ENCODE assay signal across 10 cellular contexts in the genomic region with DNA sequence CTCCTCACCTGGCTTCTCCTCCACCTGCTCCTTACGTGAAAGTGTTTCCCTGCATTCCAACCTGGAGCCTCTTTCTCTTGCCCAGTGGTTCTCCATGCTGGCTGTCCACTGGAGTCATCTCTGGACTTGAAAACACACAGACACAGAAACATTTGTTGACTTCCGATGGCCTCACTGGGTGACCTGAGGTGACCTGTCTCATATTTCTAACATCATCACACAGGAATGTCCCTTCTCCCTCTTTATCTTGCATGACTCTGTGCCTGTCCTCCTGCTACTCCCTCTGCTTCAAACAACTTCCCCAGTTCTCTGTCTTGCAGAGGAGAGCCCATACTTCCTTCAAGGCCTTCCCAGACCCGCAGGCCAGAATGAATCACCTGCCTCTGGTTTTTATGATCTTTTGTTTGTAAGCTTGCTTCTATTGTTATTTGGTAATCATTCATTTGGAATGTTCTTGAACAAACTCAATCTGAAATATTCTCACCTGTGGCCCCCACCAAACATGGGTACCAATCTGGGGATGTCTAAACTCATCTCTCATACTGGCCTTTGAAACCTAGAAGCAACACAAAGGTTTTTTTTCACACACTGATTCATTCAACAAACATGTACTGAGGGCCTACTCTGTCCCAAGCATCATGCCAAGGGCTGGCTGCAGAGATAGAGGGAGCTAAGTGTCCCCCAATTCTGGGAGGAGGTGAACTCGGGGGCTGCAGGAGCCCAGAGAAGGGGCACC. TPM values are rescaled to one million over a fixed set of nuclear protein-coding genes. Genes with fewer than 3 reads are reported as not detected.
A peak's percentile ranks its signal among the peaks of the same experiment; 100 is the strongest.
DNase-seq lines count a peak whose midpoint lies in the region; ATAC-seq and TF ChIP-seq lines count a peak whose summit lies in the region.
"Had no signal": no experiment of that assay in that cellular context is flagged by ENCODE, and none has a peak within 500 bp of the region (broad histone marks: within the 10 kb centered on the region; RNA-seq: fewer than 3 reads in every experiment).

No MANE protein-coding gene starts in this region.

- no peak overlapping the region for H3K4me3 ChIP-seq in HFF-Myc (replicated peaks; ENCODE audit: low read depth, low read length)
- H3K4me3 ChIP-seq in heart left ventricle: no peak overlapping the region
- H3K4me3 ChIP-seq: colonic mucosa had no signal

- H3K27me3 ChIP-seq in heart left ventricle: no peaks in the 10 kb centered on the region
- H3K27me3 ChIP-seq: colonic mucosa had no signal

- 47 to 54% (median 51%) methylated on average over 4 of the region's 4 CpGs for WGBS in heart left ventricle, 4 donors

- peak overlapping the region in 2 of 12 donors; percentile 1 to 26 for H3K27ac ChIP-seq in heart left ventricle
- H3K27ac ChIP-seq: colonic mucosa had no signal

- no peaks in the 10 kb centered on the region for H3K9me3 ChIP-seq in heart left ventricle
- H3K9me3 ChIP-seq: colonic mucosa had no signal

- peak; percentile 29 for DNase-seq in HFF-Myc (ENCODE audit: extremely low read depth, low read depth)
- DNase-seq in T1000 (lab: John Stamatoyannopoulos, UW): peak; percentile 61
- no peak for DNase-seq in heart left ventricle
- no peak for DNase-seq in sciatic nerve (ENCODE audit: low spot score)
- DNase-seq in D341Med (ENCODE audit: low spot score): no peak
- no peak for DNase-seq in NCI-H1417 treated with DMSO at 0.1 percent for 48 hours (lab: John Stamatoyannopoulos, UW)
- DNase-seq: activated CD4-positive, alpha-beta T cell treated with anti-CD3 and anti-CD28 coated beads, Interleukin-2, amount 10 ng/mL, durations not matched to agents 24 days and 14 days; colonic mucosa; NCI-H446 had no signal

- no peak for TF ChIP-seq POLR2A in heart left ventricle (IDR thresholded peaks at IDR 0.05)

- peaks cover 0 to 36% (median 13%) of the 10 kb centered on the region in 12 donors for H3K4me1 ChIP-seq in heart left ventricle
- H3K4me1 ChIP-seq: colonic mucosa had no signal

- TF ChIP-seq CTCF in HFF-Myc (IDR thresholded peaks at IDR 0.05; ENCODE audit: low read depth, low read length, missing control alignments): no peak
- no peak for TF ChIP-seq CTCF in heart left ventricle (IDR thresholded peaks at IDR 0.05)

- intact Hi-C loops in heart left ventricle (cut with DNase I) (no loop called here), sciatic nerve (cut with DNase I) (no loop called here)

- ATAC-seq in heart left ventricle (peak; percentile 38 to 84 (median 66)), sciatic nerve (peak; percentile 38), GM18907 (IDR thresholded peaks at IDR 0.05; ENCODE audit: unreplicated experiment) (no peak)

- no peaks in the 10 kb centered on the region for H3K36me3 ChIP-seq in heart left ventricle
- H3K36me3 ChIP-seq: colonic mucosa had no signal

RNA-seq across cellular contexts. Expression of a gene that starts 9.7 kb away (rescaled TPM):
- total RNA-seq in heart left ventricle (10 to 100 TPM in 8 of 9 donors, 1 to 10 TPM in 1; 9.7 to 37.0 (median 14.6) TPM), sciatic nerve (22.1 TPM)
- 1 to 10 TPM; 8.6 to 8.7 TPM for polyA plus RNA-seq in heart left ventricle

Comparison
In these comparisons a context has a peak if more than half of its experiments do, and no peak if none do; other contexts are left out.
1. DNase-seq: peak in HFF-Myc (single experiment) and T1000 (single experiment); none in heart left ventricle (0 of 5), sciatic nerve (single experiment), D341Med (single experiment) and NCI-H1417 treated with DMSO at 0.1 percent for 48 hours (single experiment).